ENCODE assay signal across 10 cellular contexts in genomic region chr12:104733717-104734175, GRCh38.
DNase-seq lines count a peak whose midpoint lies in the region; ATAC-seq and TF ChIP-seq lines count a peak whose summit lies in the region.
"Had no signal": no experiment of that assay in that cellular context is flagged by ENCODE, and none has a peak within 500 bp of the region (broad histone marks: within the 10 kb centered on the region; RNA-seq: fewer than 3 reads in every experiment).

No MANE protein-coding gene starts in this region.

- no peaks in the 10 kb centered on the region for H3K9me2 ChIP-seq in PC-9 (ENCODE audit: insufficient read depth)

- no peak overlapping the region for H2AFZ ChIP-seq in PC-9

- H3K27ac ChIP-seq in PC-9 = no peak overlapping the region

- H4K20me1 ChIP-seq in PC-9 (ENCODE audit: insufficient read depth) = peaks cover 14% of the 10 kb centered on the region

- H3K4me1 ChIP-seq in BE2C (peaks cover 44% of the 10 kb centered on the region), PC-9 (replicated peaks; ENCODE audit: insufficient read depth) (no peaks in the 10 kb centered on the region; the same call in 1 of the 2 replicates)

- TF ChIP-seq CTCF in BE2C (IDR thresholded peaks at IDR 0.05; ENCODE audit: low read depth, low read length) (peak; percentile 44), PC-9 (conservative IDR thresholded peaks at IDR 0.05) (peak; percentile 27; the same call in 1 of the 2 replicates), epithelial cell of proximal tubule (conservative IDR thresholded peaks at IDR 0.05; ENCODE audit: low read depth, low read length) (peak; percentile 32)

- POLR2A ChIA-PET in PC-9 (lab: Charles Lee; ENCODE audit: unreplicated experiment) = no interaction called here

- no peaks in the 10 kb centered on the region for H3K36me3 ChIP-seq in BE2C
- H3K36me3 ChIP-seq in PC-9 (ENCODE audit: low read depth) = no peaks in the 10 kb centered on the region; the same call in 1 of the 2 replicates

- H3F3A ChIP-seq in PC-9 (ENCODE audit: insufficient read depth, low read depth) = peaks cover 10% of the 10 kb centered on the region; the same call in 1 of the 2 replicates

- H3K9me3 ChIP-seq in BE2C = no peaks in the 10 kb centered on the region
- no peaks in the 10 kb centered on the region for H3K9me3 ChIP-seq in PC-9 (ENCODE audit: insufficient read depth, low read depth)

- peaks cover 29% of the 10 kb centered on the region for H3K79me2 ChIP-seq in PC-9 (ENCODE audit: low read depth)

- ATAC-seq in HG03460 (IDR thresholded peaks at IDR 0.05; ENCODE audit: unreplicated experiment) (no peak), GM18519 (IDR thresholded peaks at IDR 0.05; ENCODE audit: low FRiP score, unreplicated experiment) (no peak), GM19324 (IDR thresholded peaks at IDR 0.05; ENCODE audit: low FRiP score, unreplicated experiment) (no peak)

- H3K27me3 ChIP-seq in BE2C (no peaks in the 10 kb centered on the region), PC-9 (ENCODE audit: insufficient read depth, low read depth) (no peaks in the 10 kb centered on the region)

- BruUV-seq in PC-9 (replicated peaks; lab: Mats Ljungman, UMichigan) = no TSS peak

- no peak for DNase-seq in BE2C
- DNase-seq in ELR (ENCODE audit: low read depth) = peak; percentile 38
- DNase-seq in PC-9 = no peak
- no peak for DNase-seq in epithelial cell of proximal tubule (ENCODE audit: low read depth)
- DNase-seq in superior temporal gyrus (ENCODE audit: extremely low spot score) = no peak
- DNase-seq: effector CD4-positive, alpha-beta T cell; midbrain had no signal

- no peak overlapping the region for H3K4me2 ChIP-seq in PC-9

- CTCF ChIA-PET in PC-9 (lab: Charles Lee) = no interaction called here

- no peak overlapping the region for H3K4me3 ChIP-seq in BE2C (ENCODE audit: low read depth, low read length)
- H3K4me3 ChIP-seq in PC-9 = no peak overlapping the region
- H3K4me3 ChIP-seq in epithelial cell of proximal tubule (ENCODE audit: low read depth, low read length) = no peak overlapping the region

- intact Hi-C loops in PC-9 (cut with micrococcal nuclease; ENCODE audit: unreplicated experiment) = no loop called here
